In genomic region chr12:47988073-47989022, GRCh38 we compare ENCODE assay signal across 13 cellular contexts. TPM values are rescaled to one million over a fixed set of nuclear protein-coding genes. Genes with fewer than 3 reads are reported as not detected.
DNase-seq lines count a peak whose midpoint lies in the region; ATAC-seq and TF ChIP-seq lines count a peak whose summit lies in the region.
"Had no signal": no experiment of that assay in that cellular context is flagged by ENCODE, and none has a peak within 500 bp of the region (broad histone marks: within the 10 kb centered on the region; RNA-seq: fewer than 3 reads in every experiment).

No MANE protein-coding gene starts in this region.

- H3K27ac ChIP-seq in trophoblast cell (ENCODE audit: low read depth, low read length), result peak overlapping the region; percentile 87

- peaks cover 5 to 26% of the 10 kb centered on the region in 2 donors for H3K27me3 Mint-ChIP-seq in effector memory CD8-positive, alpha-beta T cell
- H3K27me3 Mint-ChIP-seq in CD14-positive monocyte (ENCODE audit: low read depth in 3 of 3), result peaks cover 20 to 48% (median 43%) of the 10 kb centered on the region in 3 donors
- H3K27me3 Mint-ChIP-seq in activated naive CD4-positive, alpha-beta T cell treated with anti-CD3 and anti-CD28 coated beads for 36 hours (ENCODE audit: low read depth), result no peaks in the 10 kb centered on the region

- H4K12ac ChIP-seq in trophoblast cell (ENCODE audit: low read depth, low read length), result peak overlapping the region; percentile 34

- no peak overlapping the region for H3K9ac ChIP-seq in trophoblast cell (ENCODE audit: low read length)

- H2BK5ac ChIP-seq in trophoblast cell (ENCODE audit: low read depth, low read length, poor library complexity), result peak overlapping the region; percentile 90

- H3K14ac ChIP-seq in trophoblast cell (ENCODE audit: low read length), result peak overlapping the region; percentile 89

- H3K36me3 Mint-ChIP-seq in effector memory CD8-positive, alpha-beta T cell (ENCODE audit: insufficient read depth), result peaks cover 6% of the 10 kb centered on the region
- no peaks in the 10 kb centered on the region for H3K36me3 Mint-ChIP-seq in CD14-positive monocyte
- no peaks in the 10 kb centered on the region for H3K36me3 Mint-ChIP-seq in activated naive CD4-positive, alpha-beta T cell treated with anti-CD3 and anti-CD28 coated beads for 36 hours (ENCODE audit: low read depth)

- peaks cover 20 to 23% of the 10 kb centered on the region in 2 donors for H3K4me1 Mint-ChIP-seq in effector memory CD8-positive, alpha-beta T cell (ENCODE audit: low read depth in 2 of 2)
- peaks cover 14% of the 10 kb centered on the region for H3K4me1 Mint-ChIP-seq in CD14-positive monocyte
- peaks cover 21% of the 10 kb centered on the region for H3K4me1 Mint-ChIP-seq in activated naive CD4-positive, alpha-beta T cell treated with anti-CD3 and anti-CD28 coated beads for 36 hours (ENCODE audit: low read depth)

- no peak overlapping the region for H3K4me3 Mint-ChIP-seq in effector memory CD8-positive, alpha-beta T cell
- H3K4me3 Mint-ChIP-seq in CD14-positive monocyte, result no peak overlapping the region
- no peak overlapping the region for H3K4me3 Mint-ChIP-seq in activated naive CD4-positive, alpha-beta T cell treated with anti-CD3 and anti-CD28 coated beads for 36 hours

- no peak overlapping the region for H3K23ac ChIP-seq in trophoblast cell (ENCODE audit: low read length)

- H3K4me2 ChIP-seq in trophoblast cell (ENCODE audit: low read length), result peak overlapping the region; percentile 14

- H3K27me3 ChIP-seq in trophoblast cell (ENCODE audit: insufficient read depth, low read length), result no peaks in the 10 kb centered on the region

- no CpG with 5 or more reads among the region's 15 CpGs for WGBS in trophoblast cell (ENCODE audit: extremely low coverage, insufficient coverage, insufficient read length)

- no peak overlapping the region for H3K4me3 ChIP-seq in trophoblast cell (ENCODE audit: low read depth, low read length)

- H3K27ac Mint-ChIP-seq in effector memory CD8-positive, alpha-beta T cell, result peak overlapping the region; percentile 20 to 64
- H3K27ac Mint-ChIP-seq in CD14-positive monocyte, result peak overlapping the region in 1 of 7 donors; percentile 26
- H3K27ac Mint-ChIP-seq in activated naive CD4-positive, alpha-beta T cell treated with anti-CD3 and anti-CD28 coated beads for 36 hours, result no peak overlapping the region

- DNase-seq in EH (ENCODE audit: low read depth), result peak; percentile 46
- DNase-seq in NCI-H1092 (lab: John Stamatoyannopoulos, UW), result peak; percentile 41
- no peak for DNase-seq in effector memory CD8-positive, alpha-beta T cell
- no peak for DNase-seq in trophoblast cell
- no peak for DNase-seq in CD14-positive monocyte (ENCODE audit: low spot score)
- no peak for DNase-seq in NCI-H774 (lab: John Stamatoyannopoulos, UW)
- DNase-seq in Kasumi-1 (lab: John Stamatoyannopoulos, UW), result no peak
- no peak for DNase-seq in activated naive CD4-positive, alpha-beta T cell treated with anti-CD3 and anti-CD28 coated beads for 36 hours
- DNase-seq: activated CD4-positive, alpha-beta T cell treated with anti-CD3 and anti-CD28 coated beads for 48 hours; activated naive CD4-positive, alpha-beta T cell treated with anti-CD3 and anti-CD28 coated beads, Interleukin-2, amount 50 U/mL, for 16 hours; GOT3; NCI-H1694; occipital lobe had no signal

- peaks cover 19% of the 10 kb centered on the region for H3K79me1 ChIP-seq in trophoblast cell (ENCODE audit: low read length)

- peak overlapping the region; percentile 64 for H2AFZ ChIP-seq in trophoblast cell (ENCODE audit: insufficient read depth, low read length, poor library complexity)

- peak overlapping the region; percentile 97 for H4K91ac ChIP-seq in trophoblast cell (ENCODE audit: low read depth, low read length)

- peak overlapping the region; percentile 78 for H2BK12ac ChIP-seq in trophoblast cell (ENCODE audit: low read length)

- H3K9me3 Mint-ChIP-seq in effector memory CD8-positive, alpha-beta T cell, result no peaks in the 10 kb centered on the region
- no peaks in the 10 kb centered on the region for H3K9me3 Mint-ChIP-seq in CD14-positive monocyte
- no peaks in the 10 kb centered on the region for H3K9me3 Mint-ChIP-seq in activated naive CD4-positive, alpha-beta T cell treated with anti-CD3 and anti-CD28 coated beads for 36 hours

- no peak for ATAC-seq in effector memory CD8-positive, alpha-beta T cell (replicated peaks)

- H3K9me3 ChIP-seq in trophoblast cell (ENCODE audit: insufficient read depth, low read depth, low read length), result peaks cover 6% of the 10 kb centered on the region

- H3K79me2 ChIP-seq in trophoblast cell (ENCODE audit: control insufficient read depth, insufficient read depth, low read length, poor library complexity), result peaks cover 2% of the 10 kb centered on the region

- peak overlapping the region; percentile 43 for H4K8ac ChIP-seq in trophoblast cell (ENCODE audit: low read depth, low read length)

- peaks cover 55 to 63% of the 10 kb centered on the region in 2 experiments for H3K36me3 ChIP-seq in trophoblast cell (ENCODE audit: control insufficient read depth in 1 of 2, insufficient read depth in 2 of 2, low read length in 2 of 2)

- H2BK120ac ChIP-seq in trophoblast cell (ENCODE audit: insufficient read depth, low read length, poor library complexity), result peak overlapping the region; percentile 94

- no peak for TF ChIP-seq CTCF in CD14-positive monocyte (IDR thresholded peaks at IDR 0.05)

- CTCF ChIA-PET in activated naive CD4-positive, alpha-beta T cell treated with anti-CD3 and anti-CD28 coated beads for 36 hours (lab: Charles Lee), result no interaction called here

- intact Hi-C loops in CD14-positive monocyte (cut with micrococcal nuclease), result no loop called here
- intact Hi-C loops in activated naive CD4-positive, alpha-beta T cell treated with anti-CD3 and anti-CD28 coated beads for 36 hours (cut with micrococcal nuclease), result no loop called here

- peaks cover 20 to 23% of the 10 kb centered on the region in 2 experiments for H3K4me1 ChIP-seq in trophoblast cell (ENCODE audit: control insufficient read depth in 1 of 2, insufficient read depth in 2 of 2, low read length in 2 of 2)

- H2AK5ac ChIP-seq in trophoblast cell (ENCODE audit: low read length), result peak overlapping the region; percentile 51

- peak overlapping the region; percentile 80 for H3K18ac ChIP-seq in trophoblast cell (ENCODE audit: low read length)

- peak overlapping the region; percentile 5 for H3K4ac ChIP-seq in trophoblast cell (ENCODE audit: low read depth, low read length)

RNA-seq across cellular contexts. Expression of gene COL2A1, which starts 15.9 kb away (rescaled TPM):
- 72.0 and 81.5 TPM in 2 replicates for polyA plus RNA-seq in trophoblast cell (2013)
- polyA plus RNA-seq in CD14-positive monocyte, result not detected
- not detected for total RNA-seq in activated naive CD4-positive, alpha-beta T cell treated with anti-CD3 and anti-CD28 coated beads for 36 hours

RNA-seq across cellular contexts. Expression of gene TMEM106C, which starts 25.0 kb away (rescaled TPM):
- 56.8 and 62.0 TPM in 2 replicates for polyA plus RNA-seq in trophoblast cell (2013)
- 1 to 10 TPM; 8.7 to 9.7 TPM for polyA plus RNA-seq in CD14-positive monocyte
- total RNA-seq in activated naive CD4-positive, alpha-beta T cell treated with anti-CD3 and anti-CD28 coated beads for 36 hours, result 100 to 1,000 TPM; 226 to 247 TPM

Comparison
In these comparisons a context has a peak if more than half of its experiments do, and no peak if none do; other contexts are left out.
1. DNase-seq: peak in EH (single experiment) and NCI-H1092 (single experiment); none in effector memory CD8-positive, alpha-beta T cell (0 of 3), trophoblast cell (0 of 2), CD14-positive monocyte (single experiment), NCI-H774 (single experiment), Kasumi-1 (0 of 2) and activated naive CD4-positive, alpha-beta T cell treated with anti-CD3 and anti-CD28 coated beads for 36 hours (single experiment).